Comparison of ENCODE assay signal across 17 cellular contexts in genomic region chr17:6661464-6661848, GRCh38.
DNase-seq lines count a peak whose midpoint lies in the region; ATAC-seq and TF ChIP-seq lines count a peak whose summit lies in the region.
"Had no signal": no experiment of that assay in that cellular context is flagged by ENCODE, and none has a peak within 500 bp of the region (broad histone marks: within the 10 kb centered on the region; RNA-seq: fewer than 3 reads in every experiment).

No MANE protein-coding gene starts in this region.

- no peaks in the 10 kb centered on the region for H3K79me2 ChIP-seq in OCI-LY1 (ENCODE audit: insufficient read depth, low read length)

- H3K4me2 ChIP-seq in BLaER1 treated with 17β-estradiol and CSF1 and Interleukin-3, amounts not matched to agents 10 nM and 100 nM: peak overlapping the region; percentile 76 to 99 (median 92)
- H3K4me2 ChIP-seq in OCI-LY1 (ENCODE audit: low read length): peak overlapping the region; percentile 17; the same call in 1 of the 2 replicates
- H3K4me2 ChIP-seq: KMS-11 had no signal

- peaks cover 0 to 10% (median 0%) of the 10 kb centered on the region in 11 experiments; a peak in 3 of 22 replicates for H4K20me1 ChIP-seq in BLaER1 treated with 17β-estradiol and CSF1 and Interleukin-3, amounts not matched to agents 10 nM and 100 nM
- H4K20me1 ChIP-seq in OCI-LY1 (ENCODE audit: insufficient read depth, low read length): no peaks in the 10 kb centered on the region

- H3K36me3 Mint-ChIP-seq in dendritic cell treated with granulocyte-macrophage colony-stimulating factor and Interleukin-4, amounts not matched to agents 40 ng/mL and 50 ng/mL, for 4 days (ENCODE audit: low read depth): peaks cover 20% of the 10 kb centered on the region

- peaks cover 64% of the 10 kb centered on the region for H3K4me1 Mint-ChIP-seq in dendritic cell treated with granulocyte-macrophage colony-stimulating factor and Interleukin-4, amounts not matched to agents 40 ng/mL and 50 ng/mL, for 4 days (ENCODE audit: low read depth)

- no peaks in the 10 kb centered on the region for H3K9me3 ChIP-seq in BLaER1 treated with 17β-estradiol and CSF1 and Interleukin-3, amounts not matched to agents 10 nM and 100 nM (replicated peaks in 1 of 11)
- no peaks in the 10 kb centered on the region for H3K9me3 ChIP-seq in OCI-LY1 (ENCODE audit: low read length)
- H3K9me3 ChIP-seq: MG63 had no signal

- peaks cover 18% of the 10 kb centered on the region for H3K27me3 Mint-ChIP-seq in dendritic cell treated with granulocyte-macrophage colony-stimulating factor and Interleukin-4, amounts not matched to agents 40 ng/mL and 50 ng/mL, for 4 days

- peak overlapping the region in 7 of 11 experiments; percentile 12 to 78 (median 52); a peak in 14 of 22 replicates for H3K27ac ChIP-seq in BLaER1 treated with 17β-estradiol and CSF1 and Interleukin-3, amounts not matched to agents 10 nM and 100 nM
- no peak overlapping the region for H3K27ac ChIP-seq in OCI-LY1 (ENCODE audit: low read depth, low read length, poor library complexity, severe bottlenecking)
- H3K27ac ChIP-seq: KMS-11 had no signal

- intact Hi-C loops in dendritic cell treated with granulocyte-macrophage colony-stimulating factor and Interleukin-4, amounts not matched to agents 40 ng/mL and 50 ng/mL, for 4 days (cut with micrococcal nuclease): loop anchor here (10.0 kb wide), 3 partner anchors 93 to 343 kb away; partner anchors contain the start of gene XAF1

- no peaks in the 10 kb centered on the region for H3F3A ChIP-seq in OCI-LY1 (ENCODE audit: insufficient read depth, low read length)

- H3K4me3 ChIP-seq in BLaER1 treated with 17β-estradiol and CSF1 and Interleukin-3, amounts not matched to agents 10 nM and 100 nM: peak overlapping the region in 6 of 10 experiments; percentile 26 to 55 (median 39); a peak in 8 of 20 replicates
- H3K4me3 ChIP-seq in OCI-LY1 (ENCODE audit: low read depth, low read length, poor library complexity, severe bottlenecking): no peak overlapping the region
- H3K4me3 ChIP-seq: MG63 had no signal

- peak overlapping the region; percentile 85 for H3K27ac Mint-ChIP-seq in dendritic cell treated with granulocyte-macrophage colony-stimulating factor and Interleukin-4, amounts not matched to agents 40 ng/mL and 50 ng/mL, for 4 days

- no peaks in the 10 kb centered on the region for H3K9me2 ChIP-seq in OCI-LY1 (ENCODE audit: low read depth, low read length)

- peaks cover 27 to 50% (median 47%) of the 10 kb centered on the region in 10 experiments for H3K4me1 ChIP-seq in BLaER1 treated with 17β-estradiol and CSF1 and Interleukin-3, amounts not matched to agents 10 nM and 100 nM
- peaks cover 27% of the 10 kb centered on the region for H3K4me1 ChIP-seq in OCI-LY1 (ENCODE audit: insufficient read depth, low read length, severe bottlenecking)

- ATAC-seq in GM19023 (IDR thresholded peaks at IDR 0.05; ENCODE audit: unreplicated experiment): no peak
- ATAC-seq: SK-N-SH treated with all-trans-retinoic acid at 6 μM for 48 hours had no signal

- H3K27me3 ChIP-seq in BLaER1 treated with 17β-estradiol and CSF1 and Interleukin-3, amounts not matched to agents 10 nM and 100 nM: peaks cover 19 to 27% (median 22%) of the 10 kb centered on the region in 11 experiments
- no peaks in the 10 kb centered on the region for H3K27me3 ChIP-seq in OCI-LY1 (ENCODE audit: insufficient read depth, low read length)
- H3K27me3 ChIP-seq: MG63 had no signal

- H2AFZ ChIP-seq in OCI-LY1 (ENCODE audit: low read length): no peak overlapping the region

- peak overlapping the region in 7 of 11 experiments; percentile 32 to 57 (median 40); a peak in 14 of 22 replicates for H3K9ac ChIP-seq in BLaER1 treated with 17β-estradiol and CSF1 and Interleukin-3, amounts not matched to agents 10 nM and 100 nM
- no peak overlapping the region for H3K9ac ChIP-seq in OCI-LY1 (ENCODE audit: low read length)
- H3K9ac ChIP-seq: KMS-11 had no signal

- no peak for TF ChIP-seq CTCF in GM10248 (IDR thresholded peaks at IDR 0.05; ENCODE audit: control extremely low read depth, extremely low read depth, low read depth, missing control alignments)
- no peak for TF ChIP-seq CTCF in OCI-LY1 (IDR thresholded peaks at IDR 0.05; ENCODE audit: low read length)
- TF ChIP-seq CTCF in GM10266 (IDR thresholded peaks at IDR 0.05; ENCODE audit: control insufficient read depth, insufficient read depth, low read depth, missing control alignments): no peak

- DNase-seq in GM10248 (ENCODE audit: extremely low spot score) (peak; percentile 11), GM10266 (ENCODE audit: extremely low spot score) (no peak), HUDEP-2 (lab: John Stamatoyannopoulos, UW; ENCODE audit: unreplicated experiment in 76 of 76) (no peak)
- no peak for DNase-seq in stimulated activated CD4-positive, alpha-beta T cell treated with anti-CD3 and anti-CD28 coated beads, Interleukin-4, amount 100 ng/mL, for 24 hours
- DNase-seq: ACHN, MG63, NCI-H1930, NCI-H2171, NCI-H446 treated with DMSO at 0.1 percent for 48 hours, NCI-H748 treated with DMSO at 0.1 percent for 48 hours, SHP77 had no signal

- H3K4me3 Mint-ChIP-seq in dendritic cell treated with granulocyte-macrophage colony-stimulating factor and Interleukin-4, amounts not matched to agents 40 ng/mL and 50 ng/mL, for 4 days: peak overlapping the region; percentile 79

- no peaks in the 10 kb centered on the region for H3K9me3 Mint-ChIP-seq in dendritic cell treated with granulocyte-macrophage colony-stimulating factor and Interleukin-4, amounts not matched to agents 40 ng/mL and 50 ng/mL, for 4 days

- H3K36me3 ChIP-seq in BLaER1 treated with 17β-estradiol and CSF1 and Interleukin-3, amounts not matched to agents 10 nM and 100 nM: no peaks in the 10 kb centered on the region
- H3K36me3 ChIP-seq in OCI-LY1 (ENCODE audit: insufficient read depth, low read length): peaks cover 3% of the 10 kb centered on the region; the same call in 1 of the 2 replicates
- H3K36me3 ChIP-seq: MG63 had no signal

- POLR2A ChIA-PET in GM10248 (lab: Yijun Ruan, JAX): no interaction called here

- CTCF ChIA-PET in GM10248 (lab: Yijun Ruan, JAX): interaction anchor here (0.7 to 2.3 kb wide), 5 partner anchors 9 to 343 kb away, joined by 3 to 6 read pairs (median 3); no protein-coding TSS in a partner anchor
